Comparison of ENCODE assay signal across 8 cellular contexts in the genomic region with DNA sequence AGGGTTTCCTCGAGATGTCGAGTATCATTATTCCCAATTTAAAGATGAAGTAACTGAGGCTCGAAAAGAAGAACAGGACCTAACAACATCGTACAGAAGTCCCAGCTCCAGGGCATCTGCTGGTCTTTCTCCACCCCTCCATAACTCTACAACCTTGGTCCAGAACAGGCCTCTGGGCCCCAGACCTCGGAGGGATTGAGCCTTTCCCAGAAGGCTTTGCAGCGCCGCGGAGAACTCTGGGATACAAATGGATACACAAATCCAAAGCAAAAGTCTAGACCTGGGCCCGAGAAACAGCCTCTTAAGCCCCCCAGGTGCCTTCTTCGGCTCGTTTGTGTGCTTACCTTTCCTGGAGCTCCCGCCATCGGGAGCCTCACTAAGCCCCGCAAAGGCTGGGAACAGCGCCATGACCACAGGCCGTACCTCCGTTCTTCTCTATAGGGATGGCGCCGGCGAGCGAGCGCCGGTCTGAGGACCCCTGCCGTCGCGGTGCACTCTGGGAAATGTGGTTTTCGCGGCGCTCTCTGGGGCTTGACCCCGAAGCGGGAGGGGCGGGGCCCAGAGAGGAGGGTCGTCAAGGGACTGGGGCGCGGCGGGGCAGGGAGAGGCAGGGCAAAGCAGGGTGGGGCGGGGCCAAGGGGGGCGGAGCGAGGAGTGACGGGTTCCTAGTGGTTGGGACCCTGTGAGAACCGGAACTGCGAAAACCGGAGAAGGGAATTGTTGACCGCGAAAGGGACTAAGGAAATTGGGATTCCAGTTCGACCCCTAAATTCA. TPM values are rescaled to one million over a fixed set of nuclear protein-coding genes. Genes with fewer than 3 reads are reported as not detected.
DNase-seq lines count a peak whose midpoint lies in the region; ATAC-seq and TF ChIP-seq lines count a peak whose summit lies in the region.

A gene with protein sequence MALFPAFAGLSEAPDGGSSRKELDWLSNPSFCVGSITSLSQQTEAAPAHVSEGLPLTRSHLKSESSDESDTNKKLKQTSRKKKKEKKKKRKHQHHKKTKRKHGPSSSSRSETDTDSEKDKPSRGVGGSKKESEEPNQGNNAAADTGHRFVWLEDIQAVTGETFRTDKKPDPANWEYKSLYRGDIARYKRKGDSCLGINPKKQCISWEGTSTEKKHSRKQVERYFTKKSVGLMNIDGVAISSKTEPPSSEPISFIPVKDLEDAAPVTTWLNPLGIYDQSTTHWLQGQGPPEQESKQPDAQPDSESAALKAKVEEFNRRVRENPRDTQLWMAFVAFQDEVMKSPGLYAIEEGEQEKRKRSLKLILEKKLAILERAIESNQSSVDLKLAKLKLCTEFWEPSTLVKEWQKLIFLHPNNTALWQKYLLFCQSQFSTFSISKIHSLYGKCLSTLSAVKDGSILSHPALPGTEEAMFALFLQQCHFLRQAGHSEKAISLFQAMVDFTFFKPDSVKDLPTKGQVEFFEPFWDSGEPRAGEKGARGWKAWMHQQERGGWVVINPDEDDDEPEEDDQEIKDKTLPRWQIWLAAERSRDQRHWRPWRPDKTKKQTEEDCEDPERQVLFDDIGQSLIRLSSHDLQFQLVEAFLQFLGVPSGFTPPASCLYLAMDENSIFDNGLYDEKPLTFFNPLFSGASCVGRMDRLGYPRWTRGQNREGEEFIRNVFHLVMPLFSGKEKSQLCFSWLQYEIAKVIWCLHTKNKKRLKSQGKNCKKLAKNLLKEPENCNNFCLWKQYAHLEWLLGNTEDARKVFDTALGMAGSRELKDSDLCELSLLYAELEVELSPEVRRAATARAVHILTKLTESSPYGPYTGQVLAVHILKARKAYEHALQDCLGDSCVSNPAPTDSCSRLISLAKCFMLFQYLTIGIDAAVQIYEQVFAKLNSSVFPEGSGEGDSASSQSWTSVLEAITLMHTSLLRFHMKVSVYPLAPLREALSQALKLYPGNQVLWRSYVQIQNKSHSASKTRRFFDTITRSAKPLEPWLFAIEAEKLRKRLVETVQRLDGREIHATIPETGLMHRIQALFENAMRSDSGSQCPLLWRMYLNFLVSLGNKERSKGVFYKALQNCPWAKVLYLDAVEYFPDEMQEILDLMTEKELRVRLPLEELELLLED (minus strand): TSS at position 445 of the 774 bp plus-strand sequence. CDS start 37 bp downstream, at position 408.

- peaks cover 9% of the 10 kb centered on the region for H3K79me1 ChIP-seq in mesenchymal stem cell (replicated peaks; ENCODE audit: low read length, poor library complexity, severe bottlenecking)

- H3K27me3 ChIP-seq in HUES48 (ENCODE audit: control insufficient read depth, insufficient read depth, low read length) (peaks cover 3% of the 10 kb centered on the region; the same call in 1 of the 2 replicates), NT2/D1 (ENCODE audit: insufficient read depth, insufficient read length) (no peaks in the 10 kb centered on the region), mesenchymal stem cell (ENCODE audit: control insufficient read depth in 1 of 2, insufficient read depth in 1 of 2, low read length in 2 of 2) (peaks cover 12 to 16% of the 10 kb centered on the region in 2 experiments)

- H2BK12ac ChIP-seq in mesenchymal stem cell (ENCODE audit: low read length in 2 of 2), result no peak within 1 kb of the TSS

- H4K91ac ChIP-seq in mesenchymal stem cell (ENCODE audit: low read length), result peak within 1 kb of the TSS; percentile 65

- no TSS peak for BruUV-seq in Calu3 (replicated peaks; lab: Mats Ljungman, UMichigan)

- H3K23ac ChIP-seq in mesenchymal stem cell (ENCODE audit: low read length in 2 of 2), result no peak within 1 kb of the TSS

- peak within 1 kb of the TSS; percentile 1 for H2BK5ac ChIP-seq in mesenchymal stem cell (ENCODE audit: low read depth, low read length, poor library complexity, severe bottlenecking)

- TF ChIP-seq CTCF in Calu3 (IDR thresholded peaks at IDR 0.05; ENCODE audit: unreplicated experiment), result no peak

- peak within 1 kb of the TSS; percentile 6 for H2BK15ac ChIP-seq in mesenchymal stem cell (ENCODE audit: low read depth, poor library complexity, severe bottlenecking)

- H3K4me1 Mint-ChIP-seq in Calu3 (ENCODE audit: low read depth, unreplicated experiment), result peaks cover 21% of the 10 kb centered on the region
- peaks cover 25 to 33% of the 10 kb centered on the region in 2 donors for H3K4me1 Mint-ChIP-seq in effector memory CD8-positive, alpha-beta T cell (ENCODE audit: low read depth in 2 of 2)

- no peaks in the 10 kb centered on the region for H3K4me1 ChIP-seq in HUES48 (ENCODE audit: control insufficient read depth, insufficient read depth, low read length)
- no peaks in the 10 kb centered on the region for H3K4me1 ChIP-seq in NT2/D1 (ENCODE audit: insufficient read depth, insufficient read length)
- H3K4me1 ChIP-seq in mesenchymal stem cell (ENCODE audit: control insufficient read depth, insufficient read depth, low read depth, low read length), result peaks cover 3% of the 10 kb centered on the region

- CTCF ChIA-PET in Calu3 (lab: Charles Lee), result interaction anchor here (0.7 kb wide), 1 partner anchor 15 kb away, joined by 4 read pairs; no protein-coding TSS in a partner anchor

- peak within 1 kb of the TSS; percentile 79 for H2AFZ ChIP-seq in mesenchymal stem cell (ENCODE audit: low read depth, low read length)

- H3K27ac ChIP-seq in HUES48 (ENCODE audit: low read depth, low read length), result peak within 1 kb of the TSS; percentile 84
- peak within 1 kb of the TSS; percentile 66 for H3K27ac ChIP-seq in mesenchymal stem cell (ENCODE audit: low read length, poor library complexity, severe bottlenecking)

- peak within 1 kb of the TSS; percentile 71 to 80 for H3K18ac ChIP-seq in mesenchymal stem cell (ENCODE audit: low read depth in 1 of 2, low read length in 2 of 2)

- no peaks in the 10 kb centered on the region for H3K27me3 Mint-ChIP-seq in Calu3 (ENCODE audit: unreplicated experiment)
- H3K27me3 Mint-ChIP-seq in effector memory CD8-positive, alpha-beta T cell, result peaks cover 17 to 24% of the 10 kb centered on the region in 2 donors

- H3K4me2 ChIP-seq in mesenchymal stem cell (ENCODE audit: low read length, poor library complexity, severe bottlenecking), result peak within 1 kb of the TSS; percentile 81

- peak within 1 kb of the TSS in 1 of 2 experiments; percentile 25 for H3K14ac ChIP-seq in mesenchymal stem cell (ENCODE audit: low read length in 2 of 2)

- intact Hi-C loops in Calu3 (cut with micrococcal nuclease; ENCODE audit: unreplicated experiment), result loop anchor here (5.0 kb wide), 1 partner anchor 51 kb away; no protein-coding TSS in a partner anchor

- peak; percentile 99 for DNase-seq in Calu3
- DNase-seq in NT2/D1 (ENCODE audit: low read depth, low spot score), result peak; percentile 94
- DNase-seq in activated CD8-positive, alpha-beta memory T cell treated with anti-CD3 and anti-CD28 coated beads for 48 hours (ENCODE audit: low read depth in 2 of 3, low spot score in 2 of 3), result peak; percentile 94 to 96 (median 94)
- peak; percentile 74 to 82 (median 80) for DNase-seq in effector memory CD8-positive, alpha-beta T cell
- DNase-seq in mesenchymal stem cell, result peak; percentile 96
- peak; percentile 99 for DNase-seq in stimulated activated CD8-positive, alpha-beta memory T cell treated with anti-CD3 and anti-CD28 coated beads, Interleukin-12 subunit alpha, Interleukin-12 subunit beta, amount 100 ng/mL, for 24 hours (ENCODE audit: extremely low read depth)

- H3K9me3 Mint-ChIP-seq in Calu3 (ENCODE audit: low read depth, unreplicated experiment), result no peaks in the 10 kb centered on the region
- H3K9me3 Mint-ChIP-seq in effector memory CD8-positive, alpha-beta T cell, result no peaks in the 10 kb centered on the region

- H3K9ac ChIP-seq in HUES48 (ENCODE audit: low read depth, low read length) (peak within 1 kb of the TSS; percentile 81), NT2/D1 (ENCODE audit: insufficient read length, low read depth) (peak within 1 kb of the TSS; percentile 74), mesenchymal stem cell (ENCODE audit: low read length) (peak within 1 kb of the TSS; percentile 98)

- H3K4me3 ChIP-seq in HUES48 (ENCODE audit: low read depth, low read length) (peak within 1 kb of the TSS; percentile 82), NT2/D1 (ENCODE audit: insufficient read length, low read depth) (peak within 1 kb of the TSS; percentile 76), mesenchymal stem cell (ENCODE audit: insufficient read depth in 1 of 2, low read depth in 1 of 2, low read length in 2 of 2) (peak within 1 kb of the TSS; percentile 54 to 85)

- peaks cover 15% of the 10 kb centered on the region for H3K36me3 Mint-ChIP-seq in Calu3 (ENCODE audit: insufficient read depth, unreplicated experiment)
- H3K36me3 Mint-ChIP-seq in effector memory CD8-positive, alpha-beta T cell (ENCODE audit: insufficient read depth), result peaks cover 19% of the 10 kb centered on the region

- H3K36me3 ChIP-seq in HUES48 (ENCODE audit: control insufficient read depth, insufficient read depth, low read length) (no peaks in the 10 kb centered on the region), NT2/D1 (ENCODE audit: insufficient read depth, insufficient read length, low read length) (no peaks in the 10 kb centered on the region), mesenchymal stem cell (ENCODE audit: control insufficient read depth in 1 of 2, insufficient read depth in 2 of 2, low read depth in 1 of 2, low read length in 2 of 2) (no peaks in the 10 kb centered on the region)

- no peaks in the 10 kb centered on the region for H3K9me3 ChIP-seq in HUES48 (ENCODE audit: control insufficient read depth, insufficient read depth, low read length)
- H3K9me3 ChIP-seq in NT2/D1 (ENCODE audit: insufficient read depth, low read length), result no peaks in the 10 kb centered on the region
- H3K9me3 ChIP-seq in mesenchymal stem cell (ENCODE audit: control insufficient read depth, low read length), result no peaks in the 10 kb centered on the region

- peak within 1 kb of the TSS; percentile 62 to 68 for H3K4ac ChIP-seq in mesenchymal stem cell (ENCODE audit: low read depth in 1 of 2, low read length in 2 of 2)

- peak within 1 kb of the TSS; percentile 39 for H2BK120ac ChIP-seq in mesenchymal stem cell (ENCODE audit: low read depth, low read length)

- WGBS in mesenchymal stem cell, result 8% methylated on average over 42 of the region's 46 CpGs

- H3K4me3 Mint-ChIP-seq in Calu3 (ENCODE audit: low read depth, unreplicated experiment), result peak within 1 kb of the TSS; percentile 80
- H3K4me3 Mint-ChIP-seq in effector memory CD8-positive, alpha-beta T cell, result peak within 1 kb of the TSS; percentile 91 to 93

- ATAC-seq in GM21423 (IDR thresholded peaks at IDR 0.05; ENCODE audit: unreplicated experiment), result peak; percentile 96
- ATAC-seq in effector memory CD8-positive, alpha-beta T cell (replicated peaks), result peak; percentile 94

- peak within 1 kb of the TSS; percentile 73 for H2AK5ac ChIP-seq in mesenchymal stem cell (ENCODE audit: low read length, severe bottlenecking)

- H4K8ac ChIP-seq in mesenchymal stem cell (ENCODE audit: low read length), result peak within 1 kb of the TSS; percentile 74

- H3K27ac Mint-ChIP-seq in Calu3 (ENCODE audit: unreplicated experiment), result peak within 1 kb of the TSS; percentile 83
- H3K27ac Mint-ChIP-seq in effector memory CD8-positive, alpha-beta T cell, result peak within 1 kb of the TSS; percentile 96 to 97

RNA-seq across cellular contexts. Expression of the gene that starts here (rescaled TPM):
- total RNA-seq in Calu3 (2022), result 18.3 and 19.2 TPM in 2 replicates
- 4.8 TPM for polyA plus RNA-seq in mesenchymal stem cell (2013, experiment 1 of 2)
- polyA plus RNA-seq in mesenchymal stem cell (2013, experiment 2 of 2), result 4.4 TPM

Comparison
In these comparisons a context has a peak if more than half of its experiments do, and no peak if none do; other contexts are left out.
1. Peak in every context shown above with its lines: DNase-seq, ATAC-seq, H3K4me3 ChIP-seq and H3K27ac ChIP-seq.